In the genomic region with DNA sequence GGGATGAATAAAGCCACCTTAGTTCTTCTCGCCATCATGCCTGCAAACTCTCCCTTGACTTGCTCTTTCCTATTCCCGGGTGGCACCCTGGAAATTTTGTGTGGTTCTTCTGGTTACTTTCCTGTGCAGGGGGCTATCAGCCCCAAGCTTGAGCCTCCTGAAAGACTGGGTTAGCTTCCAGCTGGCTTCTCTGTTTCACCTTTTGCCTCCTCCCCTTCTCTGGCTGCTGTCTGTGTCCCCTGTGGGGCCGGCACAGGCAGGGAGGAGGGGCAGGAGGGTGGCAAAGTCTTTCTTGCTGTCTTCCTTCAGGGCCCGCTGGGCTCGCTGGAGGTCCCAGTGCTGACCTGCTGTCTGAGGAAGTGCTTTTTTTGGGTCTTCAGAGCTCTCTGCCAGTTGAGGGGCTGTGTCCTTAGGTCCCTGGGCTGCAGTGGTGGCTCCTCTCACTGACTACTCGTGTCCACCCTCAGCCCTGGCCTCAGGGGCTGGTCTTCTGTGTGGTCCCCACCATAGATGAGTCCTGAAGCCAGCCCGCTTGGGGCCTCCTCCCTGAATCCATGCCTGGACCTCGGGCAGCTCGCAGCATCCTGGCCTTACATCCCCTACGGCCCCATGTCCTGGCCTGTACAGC, we compare ENCODE assay signal across 24 cellular contexts.
"Had no signal": no experiment of that assay in that cellular context is flagged by ENCODE, and none has a peak within 500 bp of the region (broad histone marks: within the 10 kb centered on the region; RNA-seq: fewer than 3 reads in every experiment).

No MANE protein-coding gene starts in this region.

- H3K4me1 Mint-ChIP-seq: activated CD4-positive, alpha-beta T cell treated with anti-CD3 and anti-CD28 coated beads, Interleukin-2, amount 10 ng/mL, durations not matched to agents 7 days and 5 days; activated naive CD4-positive, alpha-beta T cell treated with anti-CD3 and anti-CD28 coated beads, Interleukin-2, amount 50 U/mL, for 24 hours had no signal

- H3K27me3 ChIP-seq: breast epithelium had no signal

- H3K27me3 Mint-ChIP-seq: activated naive CD4-positive, alpha-beta T cell treated with anti-CD3 and anti-CD28 coated beads, Interleukin-2, amount 50 U/mL, for 24 hours had no signal

- H3K27ac ChIP-seq: breast epithelium, KMS-11 had no signal

- ATAC-seq: activated T-cell treated with anti-CD3 and anti-CD28 coated beads, Interleukin-2, amount 50 U/mL, for 72 hours; PC-3; WTC11 had no signal

- H3K4me3 Mint-ChIP-seq: activated CD4-positive, alpha-beta memory T cell treated with anti-CD3 and anti-CD28 coated beads for 36 hours; activated CD4-positive, alpha-beta T cell treated with anti-CD3 and anti-CD28 coated beads, Interleukin-2, amount 10 ng/mL, durations not matched to agents 7 days and 5 days; activated naive CD4-positive, alpha-beta T cell treated with anti-CD3 and anti-CD28 coated beads, Interleukin-2, amount 50 U/mL, for 24 hours; activated T-cell treated with anti-CD3 and anti-CD28 coated beads, Interleukin-2, amount 50 U/mL, for 72 hours; T-helper 1 cell treated with Interleukin-12 subunit alpha and Interleukin-12 subunit beta and Interleukin-4 antibody, amounts not matched to agents 30 μg/mL and 1 μg/mL, for 36 hours; WTC11 had no signal

- H3K9me3 Mint-ChIP-seq: activated CD4-positive, alpha-beta memory T cell treated with anti-CD3 and anti-CD28 coated beads for 36 hours; activated CD4-positive, alpha-beta T cell treated with anti-CD3 and anti-CD28 coated beads, Interleukin-2, amount 10 ng/mL, durations not matched to agents 7 days and 5 days; activated naive CD4-positive, alpha-beta T cell treated with anti-CD3 and anti-CD28 coated beads, Interleukin-2, amount 50 U/mL, for 24 hours; activated T-cell treated with anti-CD3 and anti-CD28 coated beads, Interleukin-2, amount 50 U/mL, for 72 hours; activated T-helper 2 cell treated with anti-CD3 and anti-CD28 coated beads, Interferon-gamma antibody, Interleukin-2, Interleukin-4, amounts not matched to agents 10 μg/mL and 5 μg/mL and 100 μg/mL, durations not matched to agents 14 hours and 24 hours and 36 hours; T-helper 1 cell treated with Interleukin-12 subunit alpha and Interleukin-12 subunit beta and Interleukin-4 antibody, amounts not matched to agents 30 μg/mL and 1 μg/mL, for 36 hours; WTC11 had no signal

- H3K4me1 ChIP-seq: breast epithelium had no signal

- H3K4me3 ChIP-seq: breast epithelium had no signal

- H3K36me3 ChIP-seq: breast epithelium had no signal

- H3K9me3 ChIP-seq: breast epithelium had no signal

- H3K27ac Mint-ChIP-seq: activated CD4-positive, alpha-beta memory T cell treated with anti-CD3 and anti-CD28 coated beads for 36 hours; activated CD4-positive, alpha-beta T cell treated with anti-CD3 and anti-CD28 coated beads, Interleukin-2, amount 10 ng/mL, durations not matched to agents 7 days and 5 days; activated naive CD4-positive, alpha-beta T cell treated with anti-CD3 and anti-CD28 coated beads, Interleukin-2, amount 50 U/mL, for 24 hours; activated T-cell treated with anti-CD3 and anti-CD28 coated beads, Interleukin-2, amount 50 U/mL, for 72 hours; activated T-helper 2 cell treated with anti-CD3 and anti-CD28 coated beads, Interferon-gamma antibody, Interleukin-2, Interleukin-4, amounts not matched to agents 10 μg/mL and 5 μg/mL and 100 μg/mL, durations not matched to agents 14 hours and 24 hours and 36 hours; T-helper 1 cell treated with Interleukin-12 subunit alpha and Interleukin-12 subunit beta and Interleukin-4 antibody, amounts not matched to agents 30 μg/mL and 1 μg/mL, for 36 hours; WTC11 had no signal

- H3K36me3 Mint-ChIP-seq: activated CD4-positive, alpha-beta memory T cell treated with anti-CD3 and anti-CD28 coated beads for 36 hours; activated naive CD4-positive, alpha-beta T cell treated with anti-CD3 and anti-CD28 coated beads, Interleukin-2, amount 50 U/mL, for 24 hours; WTC11 had no signal

- DNase-seq: activated CD4-positive, alpha-beta memory T cell treated with anti-CD3 and anti-CD28 coated beads for 36 hours; activated CD4-positive, alpha-beta T cell treated with anti-CD3 and anti-CD28 coated beads, Interleukin-2, amount 10 ng/mL, durations not matched to agents 7 days and 5 days; activated CD4-positive, CD25-positive, alpha-beta regulatory T cell treated with anti-CD3 and anti-CD28 coated beads, Interleukin-2, amount 50 U/mL, for 72 hours; activated CD8-positive, alpha-beta memory T cell treated with anti-CD3 and anti-CD28 coated beads, Interleukin-2, amount 50 U/mL, for 4 hours; activated naive CD4-positive, alpha-beta T cell; activated T-cell treated with anti-CD3 and anti-CD28 coated beads, Interleukin-2, amount 50 U/mL, for 72 hours; aorta; central memory CD4-positive, alpha-beta T cell; NCI-H1092; NCI-H1417; NCI-H1694; NCI-H2029; NCI-H2107; NCI-H226; NCI-H526 treated with DMSO at 0.1 percent for 48 hours; PC-3; SHP77 treated with DMSO at 0.1 percent for 48 hours; T-helper 9 cell had no signal
